15 cellular contexts compared by ENCODE assay signal in genomic region chr1:181153634-181153961, GRCh38.
A peak's percentile ranks its signal among the peaks of the same experiment; 100 is the strongest.
DNase-seq lines count a peak whose midpoint lies in the region; ATAC-seq and TF ChIP-seq lines count a peak whose summit lies in the region.
"Had no signal": no experiment of that assay in that cellular context is flagged by ENCODE, and none has a peak within 500 bp of the region (broad histone marks: within the 10 kb centered on the region; RNA-seq: fewer than 3 reads in every experiment).

No MANE protein-coding gene starts in this region.

- TF ChIP-seq CTCF in right atrium auricular region (IDR thresholded peaks at IDR 0.05) = no peak
- no peak for TF ChIP-seq CTCF in esophagus squamous epithelium (IDR thresholded peaks at IDR 0.05)

- H3K27me3 ChIP-seq in right atrium auricular region (no peaks in the 10 kb centered on the region), esophagus squamous epithelium (no peaks in the 10 kb centered on the region), rectal smooth muscle tissue (ENCODE audit: control insufficient read depth, insufficient read depth, low read length) (no peaks in the 10 kb centered on the region)
- H3K27me3 ChIP-seq: foreskin keratinocyte had no signal

- H3K36me3 ChIP-seq in right atrium auricular region = no peaks in the 10 kb centered on the region
- no peaks in the 10 kb centered on the region for H3K36me3 ChIP-seq in esophagus squamous epithelium
- H3K36me3 ChIP-seq in rectal smooth muscle tissue (ENCODE audit: control insufficient read depth, insufficient read depth, low read length) = no peaks in the 10 kb centered on the region

- H3K9ac ChIP-seq in rectal smooth muscle tissue (ENCODE audit: low read length) = no peak overlapping the region

- DNase-seq in right atrium auricular region (ENCODE audit: low spot score) (no peak), left ventricle myocardium superior (no peak), esophagus squamous epithelium (lab: John Stamatoyannopoulos, UW) (no peak), cerebellar nuclear complex (lab: John Stamatoyannopoulos, UW) (no peak), G401 (ENCODE audit: low spot score) (no peak), NCI-H2081 (lab: John Stamatoyannopoulos, UW) (no peak)
- DNase-seq: activated CD4-positive, alpha-beta memory T cell treated with anti-CD3 and anti-CD28 coated beads, Interleukin-2, amount 10 ng/mL, durations not matched to agents 7 days and 5 days; foreskin keratinocyte; immature natural killer cell; NCI-H1092; NCI-H345; stimulated activated CD8-positive, alpha-beta memory T cell treated with anti-CD3 and anti-CD28 coated beads, Interleukin-4, amount 100 ng/mL, for 48 hours had no signal

- intact Hi-C loops in left ventricle myocardium superior (cut with micrococcal nuclease) = no loop called here
- intact Hi-C loops in esophagus squamous epithelium (cut with DNase I) = no loop called here

- peaks cover 0 to 35% of the 10 kb centered on the region in 2 donors for H3K4me1 ChIP-seq in right atrium auricular region
- peaks cover 0 to 52% (median 29%) of the 10 kb centered on the region in 3 donors for H3K4me1 ChIP-seq in esophagus squamous epithelium
- H3K4me1 ChIP-seq in rectal smooth muscle tissue (ENCODE audit: control insufficient read depth, insufficient read depth, low read length) = peaks cover 14% of the 10 kb centered on the region

- H3K9me3 ChIP-seq in right atrium auricular region = no peaks in the 10 kb centered on the region
- H3K9me3 ChIP-seq in esophagus squamous epithelium = no peaks in the 10 kb centered on the region
- H3K9me3 ChIP-seq: mucosa of descending colon had no signal

- WGBS in esophagus squamous epithelium, 2 donors = 81 to 93% methylated on average over 2 of the region's 2 CpGs

- in situ Hi-C loops in G401 (cut with HindIII; ENCODE audit: low sequenced_read_pairs) = no loop called here

- H3K4me3 ChIP-seq in right atrium auricular region (no peak overlapping the region), esophagus squamous epithelium (no peak overlapping the region), rectal smooth muscle tissue (ENCODE audit: low read length) (no peak overlapping the region)
- H3K4me3 ChIP-seq: mucosa of descending colon had no signal

- TF ChIP-seq POLR2A in esophagus squamous epithelium (IDR thresholded peaks at IDR 0.05) = no peak

- ATAC-seq in left ventricle myocardium superior (no peak), GM21528 (IDR thresholded peaks at IDR 0.05; ENCODE audit: low FRiP score, unreplicated experiment) (no peak)

- H3K27ac ChIP-seq in right atrium auricular region = peak overlapping the region; percentile 87 to 96
- peak overlapping the region; percentile 59 to 87 (median 83) for H3K27ac ChIP-seq in esophagus squamous epithelium
- peak overlapping the region; percentile 88 for H3K27ac ChIP-seq in rectal smooth muscle tissue (ENCODE audit: low read depth, low read length)
- H3K27ac ChIP-seq: foreskin keratinocyte had no signal
